ENCODE assay signal across 12 cellular contexts in genomic region chr2:122531803-122532344, GRCh38.
DNase-seq lines count a peak whose midpoint lies in the region; ATAC-seq and TF ChIP-seq lines count a peak whose summit lies in the region.
"Had no signal": no experiment of that assay in that cellular context is flagged by ENCODE, and none has a peak within 500 bp of the region (broad histone marks: within the 10 kb centered on the region; RNA-seq: fewer than 3 reads in every experiment).

No MANE protein-coding gene starts in this region.

- no peaks in the 10 kb centered on the region for H3K36me3 Mint-ChIP-seq in CD4-positive, alpha-beta memory T cell
- H3K36me3 Mint-ChIP-seq: CD8-positive, alpha-beta T cell had no signal

- no peak overlapping the region for H3K4me3 ChIP-seq in BJ (ENCODE audit: low read depth, low read length)
- no peak overlapping the region for H3K4me3 ChIP-seq in GM12875 (ENCODE audit: low read depth, low read length)
- no peak overlapping the region for H3K4me3 ChIP-seq in CD4-positive, alpha-beta memory T cell (ENCODE audit: low read length in 2 of 2)
- no peak overlapping the region for H3K4me3 ChIP-seq in MG63

- H3K9me3 ChIP-seq in CD4-positive, alpha-beta memory T cell (ENCODE audit: control insufficient read depth in 1 of 2, low read length in 2 of 2): no peaks in the 10 kb centered on the region
- H3K9me3 ChIP-seq in MG63: no peaks in the 10 kb centered on the region

- H3K27me3 Mint-ChIP-seq in CD4-positive, alpha-beta memory T cell: no peaks in the 10 kb centered on the region

- CTCF ChIA-PET in BJ (lab: Yijun Ruan, JAX): interaction anchor here (0.6 to 1.3 kb wide), 3 partner anchors 17 to 91 kb away, joined by 3 to 5 read pairs (median 4); no protein-coding TSS in a partner anchor
- CTCF ChIA-PET in CD4-positive, alpha-beta memory T cell (lab: Charles Lee; ENCODE audit: partially characterized antibody): no interaction called here

- no peaks in the 10 kb centered on the region for H3K36me3 ChIP-seq in BJ (ENCODE audit: control insufficient read depth, insufficient read depth, low read length)
- no peaks in the 10 kb centered on the region for H3K36me3 ChIP-seq in CD4-positive, alpha-beta memory T cell (ENCODE audit: insufficient read depth, low read length)
- no peaks in the 10 kb centered on the region for H3K36me3 ChIP-seq in MG63

- intact Hi-C loops in CD4-positive, alpha-beta memory T cell (cut with micrococcal nuclease): no loop called here

- H3K27me3 ChIP-seq in BJ (ENCODE audit: control insufficient read depth, insufficient read depth, low read length) (no peaks in the 10 kb centered on the region), MG63 (no peaks in the 10 kb centered on the region)
- no peaks in the 10 kb centered on the region for H3K27me3 ChIP-seq in CD4-positive, alpha-beta memory T cell (ENCODE audit: insufficient read depth, low read length)

- no peak overlapping the region for H3K27ac ChIP-seq in CD4-positive, alpha-beta memory T cell (ENCODE audit: low read depth, low read length)

- TF ChIP-seq CTCF in BJ (IDR thresholded peaks at IDR 0.05; ENCODE audit: insufficient read depth, low read depth, low read length) (peak; percentile 26; the same call in 1 of the 2 replicates), GM12875 (IDR thresholded peaks at IDR 0.05; ENCODE audit: borderline replicate concordance, insufficient read depth, low read depth, low read length) (peak; percentile 42; the same call in 1 of the 2 replicates)

- no peaks in the 10 kb centered on the region for H3K4me1 ChIP-seq in CD4-positive, alpha-beta memory T cell (ENCODE audit: insufficient read depth, low read length)

- no peaks in the 10 kb centered on the region for H3K4me1 Mint-ChIP-seq in CD4-positive, alpha-beta memory T cell

- DNase-seq in BJ (ENCODE audit: low read depth) (no peak), UCSD-AML1 (lab: John Stamatoyannopoulos, UW; ENCODE audit: unreplicated experiment) (peak; percentile 30), iPS-NIHi11 (ENCODE audit: low spot score) (peak; percentile 80), MG63 (no peak)
- no peak for DNase-seq in CD4-positive, alpha-beta memory T cell
- DNase-seq: activated CD8-positive, alpha-beta memory T cell treated with anti-CD3 and anti-CD28 coated beads, Interleukin-2, amount 50 U/mL, for 4 hours; CD8-positive, alpha-beta T cell; small intestine had no signal

- peaks cover 0 to 12% (median 3%) of the 10 kb centered on the region in 8 donors for H3K9me3 Mint-ChIP-seq in CD4-positive, alpha-beta memory T cell

- TF ChIP-seq POLR2A in GM18505 (IDR thresholded peaks at IDR 0.05; ENCODE audit: borderline replicate concordance, extremely low read depth, insufficient read depth, insufficient read length): no peak

- ATAC-seq in GM18505 (IDR thresholded peaks at IDR 0.05; ENCODE audit: unreplicated experiment): no peak
- ATAC-seq in GM21526 (IDR thresholded peaks at IDR 0.05; ENCODE audit: low FRiP score, unreplicated experiment): no peak
- ATAC-seq: CD8-positive, alpha-beta T cell; Panc1 had no signal

- POLR2A ChIA-PET in BJ (lab: Charles Lee): no interaction called here
- POLR2A ChIA-PET in CD4-positive, alpha-beta memory T cell (lab: Charles Lee; ENCODE audit: partially characterized antibody): no interaction called here

- no peak overlapping the region for H3K4me3 Mint-ChIP-seq in CD4-positive, alpha-beta memory T cell
- H3K4me3 Mint-ChIP-seq: CD8-positive, alpha-beta T cell had no signal

- no peak overlapping the region for H3K27ac Mint-ChIP-seq in CD4-positive, alpha-beta memory T cell
- H3K27ac Mint-ChIP-seq: CD8-positive, alpha-beta T cell had no signal

Comparison
In these comparisons a context has a peak if more than half of its experiments do, and no peak if none do; other contexts are left out.
1. DNase-seq: peak in UCSD-AML1 (single experiment) and iPS-NIHi11 (single experiment); none in BJ (single experiment), CD4-positive, alpha-beta memory T cell (0 of 5) and MG63 (single experiment).